Comparison of ENCODE assay signal across 10 cellular contexts in the genomic region with DNA sequence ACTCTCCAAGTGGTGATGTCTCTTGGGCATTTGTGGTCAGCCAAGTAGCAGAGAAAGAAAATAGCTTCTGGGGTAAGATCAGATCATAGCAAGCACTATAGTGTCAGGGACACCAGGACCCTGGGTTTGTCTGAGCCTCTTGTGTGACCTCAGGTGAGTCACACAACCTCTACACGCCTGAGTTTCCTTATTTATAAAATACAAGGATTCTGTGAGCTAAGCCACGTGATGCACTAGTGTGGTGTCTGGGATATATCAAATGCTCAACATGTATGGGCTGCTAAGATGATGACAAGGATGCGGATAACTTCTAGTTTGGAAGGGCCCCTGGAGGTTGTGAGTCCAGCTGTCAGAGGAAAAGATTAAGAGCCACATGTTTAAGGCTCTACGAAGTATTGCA. TPM values are rescaled to one million over a fixed set of nuclear protein-coding genes. Genes with fewer than 3 reads are reported as not detected.
DNase-seq lines count a peak whose midpoint lies in the region; ATAC-seq and TF ChIP-seq lines count a peak whose summit lies in the region.
"Had no signal": no experiment of that assay in that cellular context is flagged by ENCODE, and none has a peak within 500 bp of the region (broad histone marks: within the 10 kb centered on the region; RNA-seq: fewer than 3 reads in every experiment).

No MANE protein-coding gene starts in this region.

- H3K27me3 ChIP-seq in right cardiac atrium (ENCODE audit: control insufficient read depth, insufficient read depth) (no peaks in the 10 kb centered on the region), stomach (no peaks in the 10 kb centered on the region)

- H3K4me1 ChIP-seq in right cardiac atrium (ENCODE audit: control insufficient read depth, insufficient read depth, low read length) (peaks cover 3% of the 10 kb centered on the region), stomach (peaks cover 13 to 25% (median 19%) of the 10 kb centered on the region in 4 donors)

- no peak overlapping the region for H3K4me3 ChIP-seq in right cardiac atrium (ENCODE audit: low read length)
- no peak overlapping the region for H3K4me3 ChIP-seq in stomach

- TF ChIP-seq EP300 in stomach (IDR thresholded peaks at IDR 0.05), result no peak

- ATAC-seq in right cardiac atrium (peak; percentile 62 to 67), GM21528 (IDR thresholded peaks at IDR 0.05; ENCODE audit: low FRiP score, unreplicated experiment) (no peak), HG02938 (IDR thresholded peaks at IDR 0.05; ENCODE audit: unreplicated experiment) (no peak)

- H3K27ac ChIP-seq in right cardiac atrium (ENCODE audit: low read length) (peak overlapping the region; percentile 79), stomach (peak overlapping the region in 4 of 5 donors; percentile 74 to 86 (median 78))

- no peak for TF ChIP-seq CTCF in stomach (IDR thresholded peaks at IDR 0.05)

- no peaks in the 10 kb centered on the region for H3K9me3 ChIP-seq in right cardiac atrium (ENCODE audit: control insufficient read depth, low read length)
- H3K9me3 ChIP-seq in stomach, result no peaks in the 10 kb centered on the region

- TF ChIP-seq POLR2A in stomach (IDR thresholded peaks at IDR 0.05), result no peak

- intact Hi-C loops in right cardiac atrium (cut with DNase I) (no loop called here), stomach (cut with DNase I; ENCODE audit: low total_unique reads) (no loop called here)

- peaks cover 3 to 47% (median 31%) of the 10 kb centered on the region in 4 donors for H3K36me3 ChIP-seq in stomach

- 36% methylated on average over 4 of the region's 4 CpGs for WGBS in right cardiac atrium
- 62 to 75% (median 68%) methylated on average over 4 of the region's 4 CpGs for WGBS in stomach, 5 donors

- DNase-seq in H4 (ENCODE audit: low spot score) (peak; percentile 71), astrocyte of the hippocampus (ENCODE audit: low read depth, low spot score) (peak; percentile 40), right cardiac atrium (no peak), stomach (no peak), NCI-H2029 treated with DMSO at 0.1 percent for 48 hours (lab: John Stamatoyannopoulos, UW) (no peak), NCI-H128 (lab: John Stamatoyannopoulos, UW; ENCODE audit: unreplicated experiment) (no peak)
- DNase-seq: Karpas-422, NCI-H526 had no signal

RNA-seq across cellular contexts. Expression of a gene that starts 24.5 kb away (rescaled TPM):
- total RNA-seq in H4 (2014; rRNA removed; shearing (Covaris generic)), result 18.0 and 20.8 TPM in 2 replicates
- total RNA-seq in right cardiac atrium, result 10 to 100 TPM; 11.3 to 13.8 (median 12.7) TPM
- 4.4 TPM for polyA plus RNA-seq in right cardiac atrium
- total RNA-seq in stomach, result 10 to 100 TPM in 3 of 5 donors, 1 to 10 TPM in 2; 7.0 to 29.9 (median 17.1) TPM
- 10 to 100 TPM in 1 of 3 donors, 1 to 10 TPM in 2; 3.1 to 11.4 (median 6.6) TPM for polyA plus RNA-seq in stomach

RNA-seq across cellular contexts. Expression of a gene that starts 30.4 kb away (rescaled TPM):
- total RNA-seq in H4 (2014; rRNA removed; shearing (Covaris generic)), result 0.72 and 0.76 TPM in 2 replicates
- total RNA-seq in right cardiac atrium (10 to 100 TPM; 36.4 to 79.5 (median 49.1) TPM), stomach (100 to 1,000 TPM in 2 of 5 donors, 10 to 100 TPM in 3; 44.9 to 155 (median 91.1) TPM)
- polyA plus RNA-seq in right cardiac atrium (48.7 TPM), stomach (100 to 1,000 TPM in 1 of 3 donors, 10 to 100 TPM in 2; 44.1 to 133 (median 75.6) TPM)

RNA-seq across cellular contexts. Expression of a gene that starts 50.1 kb away (rescaled TPM):
- total RNA-seq in H4 (2014; rRNA removed; shearing (Covaris generic)), result 165 and 180 TPM in 2 replicates
- total RNA-seq in right cardiac atrium (10 to 100 TPM; 59.8 to 73.7 (median 62.1) TPM), stomach (100 to 1,000 TPM in 1 of 5 donors, 10 to 100 TPM in 4; 27.8 to 182 (median 41.5) TPM)
- polyA plus RNA-seq in right cardiac atrium (50.8 TPM), stomach (10 to 100 TPM; 54.9 to 77.0 (median 58.8) TPM)

Comparison
In these comparisons a context has a peak if more than half of its experiments do, and no peak if none do; other contexts are left out.
1. DNase-seq: peak in H4 (single experiment) and astrocyte of the hippocampus (single experiment); none in right cardiac atrium (0 of 3), stomach (single experiment), NCI-H2029 treated with DMSO at 0.1 percent for 48 hours (single experiment) and NCI-H128 (single experiment).
2. ATAC-seq: peak in right cardiac atrium (2 of 2); none in GM21528 (single experiment) and HG02938 (single experiment).
3. RNA of a gene that starts 30.4 kb away (total RNA-seq): 44.9 to 155 TPM in stomach and 36.4 to 79.5 TPM in right cardiac atrium; 0.72 to 0.76 TPM in H4; every median in the first group is over 10 times any median in the second.